ENCODE assay signal across 9 cellular contexts in the genomic region with DNA sequence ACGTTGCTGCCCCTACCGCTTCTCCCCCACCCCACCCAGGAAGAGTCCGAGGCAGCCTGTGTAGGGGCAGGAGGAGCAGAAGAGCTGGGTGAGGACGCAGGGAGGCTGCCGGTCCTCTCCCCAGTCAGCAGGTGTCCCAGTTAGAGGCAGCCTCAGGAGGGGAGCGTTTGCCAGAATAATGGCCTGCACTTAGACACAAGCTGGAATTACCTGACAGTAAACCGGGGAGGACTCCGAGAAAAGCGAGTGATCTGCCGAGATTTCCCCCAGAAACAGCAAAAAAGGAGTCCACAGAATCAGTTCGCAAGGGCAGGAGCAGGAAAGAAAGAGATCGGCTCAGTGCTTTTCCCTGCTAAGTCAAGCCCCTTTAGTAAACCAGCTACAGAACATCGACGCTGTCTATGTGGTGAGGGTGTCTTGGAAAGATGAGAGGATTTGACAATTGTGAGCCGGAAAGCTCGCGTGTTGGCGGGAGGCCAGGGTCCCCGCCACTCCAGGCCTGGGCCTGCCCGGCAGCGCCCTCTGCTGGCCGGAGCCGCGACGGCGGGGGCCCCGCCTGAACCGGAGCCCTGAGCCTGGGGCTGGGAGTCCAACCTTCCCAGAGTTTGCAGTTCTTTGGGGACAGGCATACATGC. TPM values are rescaled to one million over a fixed set of nuclear protein-coding genes. Genes with fewer than 3 reads are reported as not detected.
DNase-seq lines count a peak whose midpoint lies in the region; ATAC-seq and TF ChIP-seq lines count a peak whose summit lies in the region.
"Had no signal": no experiment of that assay in that cellular context is flagged by ENCODE, and none has a peak within 500 bp of the region (broad histone marks: within the 10 kb centered on the region; RNA-seq: fewer than 3 reads in every experiment).

No MANE protein-coding gene starts in this region.

- peak overlapping the region; percentile 49 for H3K4me3 ChIP-seq in CD4-positive, CD25-positive, alpha-beta regulatory T cell (ENCODE audit: low read depth, low read length)
- H3K4me3 ChIP-seq in adipocyte (ENCODE audit: low read length) (peak overlapping the region; percentile 82), heart left ventricle (peak overlapping the region; percentile 27 to 64 (median 54))

- peaks cover 0 to 3% (median 0%) of the 10 kb centered on the region in 7 donors for H3K9me3 Mint-ChIP-seq in CD4-positive, CD25-positive, alpha-beta regulatory T cell
- H3K9me3 Mint-ChIP-seq in T-cell (no peaks in the 10 kb centered on the region), progenitor cell of endocrine pancreas (ENCODE audit: low read depth) (no peaks in the 10 kb centered on the region)

- peak; percentile 87 to 88 for ATAC-seq in CD4-positive, CD25-positive, alpha-beta regulatory T cell (ENCODE audit: low read depth in 2 of 2)
- ATAC-seq in GM21723 (IDR thresholded peaks at IDR 0.05; ENCODE audit: unreplicated experiment) (peak; percentile 52), T-cell (replicated peaks in 1 of 4) (peak; percentile 92 to 98 (median 96)), heart left ventricle (peak; percentile 70 to 95 (median 88))

- no peaks in the 10 kb centered on the region for H3K36me3 Mint-ChIP-seq in CD4-positive, CD25-positive, alpha-beta regulatory T cell
- no peaks in the 10 kb centered on the region for H3K36me3 Mint-ChIP-seq in T-cell
- H3K36me3 Mint-ChIP-seq in progenitor cell of endocrine pancreas (ENCODE audit: insufficient read depth), result no peaks in the 10 kb centered on the region

- CTCF ChIA-PET in T-cell (lab: Charles Lee), result interaction anchor here (0.6 to 2.6 kb wide), 10 partner anchors 8 to 976 kb away, joined by 3 to 12 read pairs (median 4); a partner anchor contains a TSS

- WGBS in heart left ventricle, 4 donors, result 2 to 6% (median 4%) methylated on average over 13 to 28 of the region's 28 CpGs

- H3K27ac ChIP-seq in CD4-positive, CD25-positive, alpha-beta regulatory T cell (ENCODE audit: insufficient read depth, low read length, poor library complexity, severe bottlenecking), result no peak overlapping the region
- H3K27ac ChIP-seq in heart left ventricle, result peak overlapping the region in 8 of 12 donors; percentile 15 to 76 (median 52)

- intact Hi-C loops in heart left ventricle (cut with DNase I), result loop anchor here in 3 of 10 donors (5.0 to 10.0 kb wide), 3 partner anchors 44 to 51 kb away; a partner anchor contains a TSS

- H3K4me3 Mint-ChIP-seq in CD4-positive, CD25-positive, alpha-beta regulatory T cell, result peak overlapping the region in 3 of 4 donors; percentile 29 to 78 (median 66)
- H3K4me3 Mint-ChIP-seq in T-cell (peak overlapping the region; percentile 49 to 63 (median 53)), progenitor cell of endocrine pancreas (ENCODE audit: low read depth) (peak overlapping the region; percentile 53)

- peak overlapping the region in 1 of 3 donors; percentile 83 for H3K27ac Mint-ChIP-seq in CD4-positive, CD25-positive, alpha-beta regulatory T cell
- no peak overlapping the region for H3K27ac Mint-ChIP-seq in T-cell
- H3K27ac Mint-ChIP-seq in progenitor cell of endocrine pancreas, result no peak overlapping the region

- TF ChIP-seq CTCF in heart left ventricle (IDR thresholded peaks at IDR 0.05) (peak; percentile 97 to 100 (median 99)), progenitor cell of endocrine pancreas (IDR thresholded peaks at IDR 0.05; ENCODE audit: unreplicated experiment) (peak; percentile 99)

- peaks cover 0 to 12% (median 3%) of the 10 kb centered on the region in 4 donors for H3K4me1 Mint-ChIP-seq in CD4-positive, CD25-positive, alpha-beta regulatory T cell
- H3K4me1 Mint-ChIP-seq in T-cell, result peaks cover 6 to 12% (median 10%) of the 10 kb centered on the region in 3 donors
- H3K4me1 Mint-ChIP-seq in progenitor cell of endocrine pancreas (ENCODE audit: low read depth), result peaks cover 5% of the 10 kb centered on the region

- no peaks in the 10 kb centered on the region for H3K27me3 ChIP-seq in CD4-positive, CD25-positive, alpha-beta regulatory T cell (ENCODE audit: control insufficient read depth, insufficient read depth, low read length)
- no peaks in the 10 kb centered on the region for H3K27me3 ChIP-seq in adipocyte (replicated peaks; ENCODE audit: control insufficient read depth, insufficient read depth, low read length)
- no peaks in the 10 kb centered on the region for H3K27me3 ChIP-seq in heart left ventricle

- H3K9ac ChIP-seq in adipocyte (ENCODE audit: low read length), result peak overlapping the region; percentile 84

- DNase-seq in CD4-positive, CD25-positive, alpha-beta regulatory T cell, result peak; percentile 59 to 77 (median 60)
- peak; percentile 40 for DNase-seq in MV-4-11 (lab: John Stamatoyannopoulos, UW)
- DNase-seq in T-cell, result peak; percentile 38 to 84 (median 73)
- DNase-seq in adipocyte (ENCODE audit: low read depth), result peak; percentile 86
- peak; percentile 77 to 92 (median 85) for DNase-seq in heart left ventricle
- peak; percentile 82 for DNase-seq in progenitor cell of endocrine pancreas (ENCODE audit: low spot score, unreplicated experiment)
- peak; percentile 77 for DNase-seq in ureter (ENCODE audit: low spot score)

- H3K9me3 ChIP-seq in CD4-positive, CD25-positive, alpha-beta regulatory T cell (ENCODE audit: control insufficient read depth in 2 of 2, low read length in 2 of 2), result no peaks in the 10 kb centered on the region
- no peaks in the 10 kb centered on the region for H3K9me3 ChIP-seq in adipocyte (ENCODE audit: control insufficient read depth, low read length)
- no peaks in the 10 kb centered on the region for H3K9me3 ChIP-seq in heart left ventricle

- POLR2A ChIA-PET in T-cell (lab: Charles Lee), result interaction anchor here in 1 of 2 donors (0.5 kb wide), 1 partner anchor 49 kb away, joined by 3 read pairs; no protein-coding TSS in a partner anchor

- H3K27me3 Mint-ChIP-seq in CD4-positive, CD25-positive, alpha-beta regulatory T cell, result no peaks in the 10 kb centered on the region
- H3K27me3 Mint-ChIP-seq in T-cell (no peaks in the 10 kb centered on the region), progenitor cell of endocrine pancreas (peaks cover 13% of the 10 kb centered on the region)

- H3K36me3 ChIP-seq in CD4-positive, CD25-positive, alpha-beta regulatory T cell (ENCODE audit: control insufficient read depth, insufficient read depth, low read length), result no peaks in the 10 kb centered on the region
- H3K36me3 ChIP-seq in adipocyte (ENCODE audit: control insufficient read depth, insufficient read depth, low read length, severe bottlenecking) (no peaks in the 10 kb centered on the region), heart left ventricle (no peaks in the 10 kb centered on the region)

- no peak for TF ChIP-seq POLR2A in heart left ventricle (IDR thresholded peaks at IDR 0.05)

- H3K4me1 ChIP-seq in CD4-positive, CD25-positive, alpha-beta regulatory T cell (ENCODE audit: control insufficient read depth, insufficient read depth, low read length, poor library complexity, severe bottlenecking), result peaks cover 6% of the 10 kb centered on the region
- H3K4me1 ChIP-seq in adipocyte (ENCODE audit: control insufficient read depth, insufficient read depth, low read length), result peaks cover 25% of the 10 kb centered on the region
- peaks cover 0 to 13% (median 6%) of the 10 kb centered on the region in 12 donors for H3K4me1 ChIP-seq in heart left ventricle

RNA-seq across cellular contexts. Expression of a gene that starts 17.7 kb away (rescaled TPM):
- total RNA-seq in CD4-positive, CD25-positive, alpha-beta regulatory T cell, result not detected
- under 1 TPM in 1 of 4 donors, not detected in 3; 0.20 TPM for polyA plus RNA-seq in CD4-positive, CD25-positive, alpha-beta regulatory T cell
- not detected for total RNA-seq in T-cell
- total RNA-seq in heart left ventricle, result 10 to 100 TPM in 1 of 9 donors, 1 to 10 TPM in 2, under 1 TPM in 3, not detected in 3; 0.33 to 51.0 (median 1.1) TPM
- polyA plus RNA-seq in heart left ventricle, result 1 to 10 TPM; 9.0 to 9.5 TPM
- total RNA-seq in progenitor cell of endocrine pancreas, result not detected in 2 replicates
- not detected for total RNA-seq in ureter
- total RNA-seq: T-helper 2 cell treated with Interferon-gamma antibody and Interleukin-4, amounts not matched to agents 100 ng/mL and 5 ng/mL, for 36 hours had no signal

RNA-seq across cellular contexts. Expression of a gene that starts 22.9 kb away (rescaled TPM):
- not detected for total RNA-seq in CD4-positive, CD25-positive, alpha-beta regulatory T cell
- 1 to 10 TPM in 1 of 4 donors, under 1 TPM in 3; 0.09 to 1.4 (median 0.41) TPM for polyA plus RNA-seq in CD4-positive, CD25-positive, alpha-beta regulatory T cell
- total RNA-seq in T-cell (under 1 TPM in 3 of 5 donors, not detected in 2; 0.18 to 0.30 (median 0.23) TPM), heart left ventricle (1 to 10 TPM in 2 of 9 donors, under 1 TPM in 2, not detected in 5; 0.15 to 1.7 (median 0.80) TPM), progenitor cell of endocrine pancreas (5.4 and 8.9 TPM in 2 replicates), ureter (7.6 TPM)
- under 1 TPM; 0.23 to 0.46 TPM for polyA plus RNA-seq in heart left ventricle

RNA-seq across cellular contexts. Expression of a gene that starts 33.7 kb away (rescaled TPM):
- 43.2 TPM for total RNA-seq in CD4-positive, CD25-positive, alpha-beta regulatory T cell
- 100 to 1,000 TPM; 170 to 222 (median 189) TPM for polyA plus RNA-seq in CD4-positive, CD25-positive, alpha-beta regulatory T cell
- total RNA-seq in T-cell, result 10 to 100 TPM; 40.8 to 93.8 (median 88.1) TPM
- total RNA-seq in heart left ventricle, result 100 to 1,000 TPM; 164 to 330 (median 258) TPM
- 100 to 1,000 TPM; 165 to 351 TPM for polyA plus RNA-seq in heart left ventricle
- total RNA-seq in progenitor cell of endocrine pancreas, result 177 TPM in 2 replicates
- 146 TPM for total RNA-seq in ureter

RNA-seq across cellular contexts. Expression of a gene that starts 51.5 kb away (rescaled TPM):
- 71.9 TPM for total RNA-seq in CD4-positive, CD25-positive, alpha-beta regulatory T cell
- 10 to 100 TPM; 35.7 to 44.5 (median 42.6) TPM for polyA plus RNA-seq in CD4-positive, CD25-positive, alpha-beta regulatory T cell
- total RNA-seq in T-cell (10 to 100 TPM; 57.5 to 79.2 (median 62.6) TPM), heart left ventricle (10 to 100 TPM; 11.6 to 23.9 (median 15.6) TPM), progenitor cell of endocrine pancreas (46.3 and 52.5 TPM in 2 replicates), ureter (38.7 TPM)
- 10 to 100 TPM in 1 of 2 donors, 1 to 10 TPM in 1; 9.5 to 11.8 TPM for polyA plus RNA-seq in heart left ventricle
